In genomic region chr14:69152944-69153847, GRCh38 we compare ENCODE assay signal across 8 cellular contexts. TPM values are rescaled to one million over a fixed set of nuclear protein-coding genes. Genes with fewer than 3 reads are reported as not detected.
DNase-seq lines count a peak whose midpoint lies in the region; ATAC-seq and TF ChIP-seq lines count a peak whose summit lies in the region.

A gene with protein sequence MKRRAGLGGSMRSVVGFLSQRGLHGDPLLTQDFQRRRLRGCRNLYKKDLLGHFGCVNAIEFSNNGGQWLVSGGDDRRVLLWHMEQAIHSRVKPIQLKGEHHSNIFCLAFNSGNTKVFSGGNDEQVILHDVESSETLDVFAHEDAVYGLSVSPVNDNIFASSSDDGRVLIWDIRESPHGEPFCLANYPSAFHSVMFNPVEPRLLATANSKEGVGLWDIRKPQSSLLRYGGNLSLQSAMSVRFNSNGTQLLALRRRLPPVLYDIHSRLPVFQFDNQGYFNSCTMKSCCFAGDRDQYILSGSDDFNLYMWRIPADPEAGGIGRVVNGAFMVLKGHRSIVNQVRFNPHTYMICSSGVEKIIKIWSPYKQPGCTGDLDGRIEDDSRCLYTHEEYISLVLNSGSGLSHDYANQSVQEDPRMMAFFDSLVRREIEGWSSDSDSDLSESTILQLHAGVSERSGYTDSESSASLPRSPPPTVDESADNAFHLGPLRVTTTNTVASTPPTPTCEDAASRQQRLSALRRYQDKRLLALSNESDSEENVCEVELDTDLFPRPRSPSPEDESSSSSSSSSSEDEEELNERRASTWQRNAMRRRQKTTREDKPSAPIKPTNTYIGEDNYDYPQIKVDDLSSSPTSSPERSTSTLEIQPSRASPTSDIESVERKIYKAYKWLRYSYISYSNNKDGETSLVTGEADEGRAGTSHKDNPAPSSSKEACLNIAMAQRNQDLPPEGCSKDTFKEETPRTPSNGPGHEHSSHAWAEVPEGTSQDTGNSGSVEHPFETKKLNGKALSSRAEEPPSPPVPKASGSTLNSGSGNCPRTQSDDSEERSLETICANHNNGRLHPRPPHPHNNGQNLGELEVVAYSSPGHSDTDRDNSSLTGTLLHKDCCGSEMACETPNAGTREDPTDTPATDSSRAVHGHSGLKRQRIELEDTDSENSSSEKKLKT (minus strand): TSS chr14:69153119. CDS start chr14:69152978, 141 bp downstream.

- H3K4me1 ChIP-seq in adipocyte (ENCODE audit: control insufficient read depth, insufficient read depth, low read length) (peaks cover 51% of the 10 kb centered on the region), cardiac muscle cell (ENCODE audit: low read depth) (peaks cover 4% of the 10 kb centered on the region), trophoblast cell (ENCODE audit: control insufficient read depth in 1 of 2, insufficient read depth in 2 of 2, low read length in 2 of 2) (no peaks in the 10 kb centered on the region), tibial nerve (peaks cover 0 to 46% (median 7%) of the 10 kb centered on the region in 4 donors)

- H2AFZ ChIP-seq in trophoblast cell (ENCODE audit: insufficient read depth, low read length, poor library complexity): peak within 1 kb of the TSS; percentile 92

- H2AK5ac ChIP-seq in trophoblast cell (ENCODE audit: low read length): peak within 1 kb of the TSS; percentile 83

- H3K27ac ChIP-seq in cardiac muscle cell: peak within 1 kb of the TSS; percentile 90
- peak within 1 kb of the TSS; percentile 88 for H3K27ac ChIP-seq in trophoblast cell (ENCODE audit: low read depth, low read length)
- peak within 1 kb of the TSS; percentile 76 to 96 (median 94) for H3K27ac ChIP-seq in tibial nerve

- H3K14ac ChIP-seq in trophoblast cell (ENCODE audit: low read length): peak within 1 kb of the TSS; percentile 87

- H4K12ac ChIP-seq in trophoblast cell (ENCODE audit: low read depth, low read length): peak within 1 kb of the TSS; percentile 92

- H3K79me2 ChIP-seq in trophoblast cell (ENCODE audit: control insufficient read depth, insufficient read depth, low read length, poor library complexity): peaks cover 16% of the 10 kb centered on the region

- peak; percentile 82 for ATAC-seq in HG02763 (IDR thresholded peaks at IDR 0.05; ENCODE audit: unreplicated experiment)

- peaks cover 8% of the 10 kb centered on the region for H3K36me3 ChIP-seq in adipocyte (ENCODE audit: control insufficient read depth, insufficient read depth, low read length, severe bottlenecking)
- no peaks in the 10 kb centered on the region for H3K36me3 ChIP-seq in cardiac muscle cell
- peaks cover 0 to 4% of the 10 kb centered on the region in 2 experiments for H3K36me3 ChIP-seq in trophoblast cell (ENCODE audit: control insufficient read depth in 1 of 2, insufficient read depth in 2 of 2, low read length in 2 of 2)
- peaks cover 0 to 9% (median 0%) of the 10 kb centered on the region in 3 donors for H3K36me3 ChIP-seq in tibial nerve

- peak within 1 kb of the TSS; percentile 90 for H3K4me2 ChIP-seq in trophoblast cell (ENCODE audit: low read length)

- TF ChIP-seq EP300 in tibial nerve (IDR thresholded peaks at IDR 0.05): peak in 1 of 2 donors; percentile 89

- peaks cover 21% of the 10 kb centered on the region for H3K79me1 ChIP-seq in trophoblast cell (ENCODE audit: low read length)

- peak; percentile 41 to 78 for TF ChIP-seq POLR2A in tibial nerve (IDR thresholded peaks at IDR 0.05)

- peak within 1 kb of the TSS; percentile 85 for H2BK120ac ChIP-seq in trophoblast cell (ENCODE audit: insufficient read depth, low read length, poor library complexity)

- no peak within 1 kb of the TSS for H3K23ac ChIP-seq in trophoblast cell (ENCODE audit: low read length)

- H3K4me3 ChIP-seq in GM12875 (ENCODE audit: low read depth, low read length) (peak within 1 kb of the TSS; percentile 79), adipocyte (ENCODE audit: low read length) (peak within 1 kb of the TSS; percentile 97), cardiac muscle cell (peak within 1 kb of the TSS; percentile 82), trophoblast cell (ENCODE audit: low read depth, low read length) (peak within 1 kb of the TSS; percentile 89), tibial nerve (peak within 1 kb of the TSS; percentile 60 to 91 (median 84))

- H2BK12ac ChIP-seq in trophoblast cell (ENCODE audit: low read length): no peak within 1 kb of the TSS

- H3K18ac ChIP-seq in trophoblast cell (ENCODE audit: low read length): peak within 1 kb of the TSS; percentile 94

- peak within 1 kb of the TSS; percentile 88 for H2BK5ac ChIP-seq in trophoblast cell (ENCODE audit: low read depth, low read length, poor library complexity)

- H3K4ac ChIP-seq in trophoblast cell (ENCODE audit: low read depth, low read length): peak within 1 kb of the TSS; percentile 91

- H3K9me3 ChIP-seq in adipocyte (ENCODE audit: control insufficient read depth, low read length) (no peaks in the 10 kb centered on the region), cardiac muscle cell (ENCODE audit: low read depth) (no peaks in the 10 kb centered on the region), trophoblast cell (ENCODE audit: insufficient read depth, low read depth, low read length) (no peaks in the 10 kb centered on the region), tibial nerve (no peaks in the 10 kb centered on the region)

- H4K8ac ChIP-seq in trophoblast cell (ENCODE audit: low read depth, low read length): peak within 1 kb of the TSS; percentile 95

- H4K91ac ChIP-seq in trophoblast cell (ENCODE audit: low read depth, low read length): peak within 1 kb of the TSS; percentile 92

- DNase-seq in NCI-H1436 treated with DMSO at 0.1 percent for 48 hours (lab: John Stamatoyannopoulos, UW) (peak; percentile 60), T follicular helper cell (ENCODE audit: low read depth) (peak; percentile 90), adipocyte (ENCODE audit: low read depth) (peak; percentile 97), cardiac muscle cell (ENCODE audit: low read depth in 1 of 2, low spot score in 1 of 2) (peak; percentile 96 to 97), trophoblast cell (peak; percentile 92 to 93), tibial nerve (ENCODE audit: low spot score in 2 of 2) (peak; percentile 83)

- WGBS in trophoblast cell (ENCODE audit: extremely low coverage, insufficient coverage, insufficient read length): no CpG with 5 or more reads among the region's 97 CpGs
- 0 to 1% methylated on average over 77 to 80 of the region's 97 CpGs for WGBS in tibial nerve, 2 donors

- H3K9ac ChIP-seq in adipocyte (ENCODE audit: low read length) (peak within 1 kb of the TSS; percentile 98), trophoblast cell (ENCODE audit: low read length) (peak within 1 kb of the TSS; percentile 90)

- no peaks in the 10 kb centered on the region for H3K27me3 ChIP-seq in adipocyte (replicated peaks; ENCODE audit: control insufficient read depth, insufficient read depth, low read length)
- H3K27me3 ChIP-seq in cardiac muscle cell: no peaks in the 10 kb centered on the region
- H3K27me3 ChIP-seq in trophoblast cell (ENCODE audit: insufficient read depth, low read length): no peaks in the 10 kb centered on the region
- no peaks in the 10 kb centered on the region for H3K27me3 ChIP-seq in tibial nerve

- no peak for TF ChIP-seq CTCF in GM12875 (IDR thresholded peaks at IDR 0.05; ENCODE audit: borderline replicate concordance, insufficient read depth, low read depth, low read length)
- no peak for TF ChIP-seq CTCF in cardiac muscle cell (IDR thresholded peaks at IDR 0.05; ENCODE audit: low read depth, low read length)
- peak in 2 of 5 experiments; percentile 36 to 42 for TF ChIP-seq CTCF in tibial nerve (IDR thresholded peaks at IDR 0.05)

RNA-seq across cellular contexts. Expression of the gene that starts here (rescaled TPM):
- total RNA-seq in cardiac muscle cell (48.7 and 50.0 TPM in 2 replicates), tibial nerve (10 to 100 TPM; 42.2 to 53.7 (median 51.1) TPM)
- 58.2 and 73.3 TPM in 2 replicates for polyA plus RNA-seq in cardiac muscle cell
- polyA plus RNA-seq in trophoblast cell (2013): 32.6 and 32.8 TPM in 2 replicates

Comparison
In these comparisons a context has a peak if more than half of its experiments do, and no peak if none do; other contexts are left out.
1. Peak in every context shown above with its lines: DNase-seq, ATAC-seq, H3K4me3 ChIP-seq and H3K27ac ChIP-seq.